8 cellular contexts compared by ENCODE assay signal in genomic region chr10:125059348-125059747, GRCh38.
DNase-seq lines count a peak whose midpoint lies in the region; FAIRE-seq and TF ChIP-seq lines count a peak whose summit lies in the region.
"Not testable (repeated sequence)": the region's sequence is repeated elsewhere in the genome, so short reads cannot be mapped to it uniquely, and the experiment has no call there.

No MANE protein-coding gene starts in this region.

- FAIRE-seq in kidney (lab: Jason Lieb, UNC), result not testable (repeated sequence)

- POLR2A ChIA-PET in AG04450 (lab: Yijun Ruan, JAX), result not testable (repeated sequence)

- H3K36me3 Mint-ChIP-seq in neural crest cell (ENCODE audit: low read depth), result not testable (repeated sequence)

- not testable (repeated sequence) for TF ChIP-seq CTCF in AG04450 (IDR thresholded peaks at IDR 0.05; ENCODE audit: low read depth, low read length); brain microvascular endothelial cell (IDR thresholded peaks at IDR 0.05; ENCODE audit: low read depth, low read length, missing control alignments); esophagus squamous epithelium (IDR thresholded peaks at IDR 0.05); kidney (IDR thresholded peaks at IDR 0.05; ENCODE audit: borderline replicate concordance, extremely low read depth, insufficient read depth); neural crest cell (conservative IDR thresholded peaks at IDR 0.05); sigmoid colon (IDR thresholded peaks at IDR 0.05); thyroid gland (IDR thresholded peaks at IDR 0.05)

- CTCF ChIA-PET in AG04450 (lab: Charles Lee), result interaction anchor here (4.1 kb wide), 1 partner anchor 12 kb away, joined by 62 read pairs; no protein-coding TSS in a partner anchor

- intact Hi-C loops in esophagus squamous epithelium (cut with DNase I); kidney (cut with DNase I): not testable (repeated sequence)
- intact Hi-C loops in sigmoid colon (cut with DNase I), result loop anchor here (5.0 kb wide), 1 partner anchor 88 kb away; no protein-coding TSS in a partner anchor
- intact Hi-C loops in thyroid gland (cut with DNase I), result loop anchor here (5.0 to 10.0 kb wide), 2 partner anchors 103 to 145 kb away; partner anchors contain the start of gene CTBP2

- not testable (repeated sequence) for DNase-seq in AG04450 (ENCODE audit: low read depth, low spot score); brain microvascular endothelial cell; esophagus squamous epithelium (lab: John Stamatoyannopoulos, UW); kidney; neural crest cell (ENCODE audit: low read depth, low spot score); sigmoid colon; thyroid gland

- not testable (repeated sequence) for TF ChIP-seq EP300 in Ishikawa (IDR thresholded peaks at IDR 0.05; ENCODE audit: borderline replicate concordance); sigmoid colon (IDR thresholded peaks at IDR 0.05)

- not testable (repeated sequence) for H3K27me3 ChIP-seq in AG04450 (ENCODE audit: control insufficient read depth, insufficient read depth, low read length); brain microvascular endothelial cell (replicated peaks); esophagus squamous epithelium; sigmoid colon; thyroid gland

- H3K36me3 ChIP-seq in brain microvascular endothelial cell (replicated peaks); esophagus squamous epithelium; kidney (ENCODE audit: control insufficient read depth in 1 of 2, insufficient read depth in 2 of 2, low read length in 2 of 2); sigmoid colon; thyroid gland: not testable (repeated sequence)

- H3K4me3 ChIP-seq in AG04450 (ENCODE audit: low read depth, low read length); brain microvascular endothelial cell (ENCODE audit: low read depth, low read length); esophagus squamous epithelium; kidney (ENCODE audit: low read length in 2 of 2); sigmoid colon; thyroid gland (replicated peaks in 1 of 3): not testable (repeated sequence)

- 91 to 93% methylated on average over 8 of the region's 8 CpGs for WGBS in esophagus squamous epithelium, 2 donors
- WGBS in sigmoid colon, 2 donors, result 94 to 95% methylated on average over 8 of the region's 8 CpGs
- 91 to 94% methylated on average over 8 of the region's 8 CpGs for WGBS in thyroid gland, 2 donors

- H3K9me3 ChIP-seq in AG04450 (ENCODE audit: control insufficient read depth, insufficient read depth, low read length); esophagus squamous epithelium; kidney (ENCODE audit: control insufficient read depth in 1 of 2, low read length in 2 of 2); sigmoid colon; thyroid gland: not testable (repeated sequence)

- not testable (repeated sequence) for TF ChIP-seq POLR2A in esophagus squamous epithelium (IDR thresholded peaks at IDR 0.05); sigmoid colon (IDR thresholded peaks at IDR 0.05); thyroid gland (IDR thresholded peaks at IDR 0.05)

- H3K4me1 ChIP-seq in esophagus squamous epithelium (peaks cover 52 to 97% (median 85%) of the 10 kb centered on the region in 3 donors), kidney (ENCODE audit: control insufficient read depth in 1 of 2, insufficient read depth in 1 of 2, low read depth in 1 of 2, low read length in 2 of 2) (peaks cover 76 to 89% of the 10 kb centered on the region in 2 donors), sigmoid colon (peaks cover 0 to 100% (median 99%) of the 10 kb centered on the region in 4 donors), thyroid gland (peaks cover 93 to 100% of the 10 kb centered on the region in 2 donors)

- not testable (repeated sequence) for H3K27me3 Mint-ChIP-seq in neural crest cell (ENCODE audit: low read depth)

- H3K9me3 Mint-ChIP-seq in neural crest cell, result not testable (repeated sequence)

- H3K4me3 Mint-ChIP-seq in neural crest cell, result peak overlapping the region; percentile 80

- H3K4me1 Mint-ChIP-seq in neural crest cell, result peaks cover 89% of the 10 kb centered on the region

- not testable (repeated sequence) for TF ChIP-seq RAD21 in Ishikawa (IDR thresholded peaks at IDR 0.05; ENCODE audit: low read depth)

- not testable (repeated sequence) for H3K9ac ChIP-seq in kidney (ENCODE audit: low read length in 2 of 2)

- peak overlapping the region; percentile 99 for H3K27ac Mint-ChIP-seq in neural crest cell (ENCODE audit: unreplicated experiment)

- in situ Hi-C loops in brain microvascular endothelial cell (cut with HindIII; ENCODE audit: low pct_ligation_motif_present, low sequenced_read_pairs), result not testable (repeated sequence)

- peak overlapping the region; percentile 67 for H3K27ac ChIP-seq in AG04450 (ENCODE audit: low read depth, low read length)
- H3K27ac ChIP-seq in brain microvascular endothelial cell, result peak overlapping the region; percentile 95
- H3K27ac ChIP-seq in esophagus squamous epithelium, result peak overlapping the region; percentile 26 to 92 (median 90)
- peak overlapping the region; percentile 72 to 90 for H3K27ac ChIP-seq in kidney (ENCODE audit: low read depth in 2 of 2, low read length in 2 of 2)
- H3K27ac ChIP-seq in sigmoid colon, result peak overlapping the region; percentile 78 to 96 (median 88)
- peak overlapping the region; percentile 64 to 94 (median 88) for H3K27ac ChIP-seq in thyroid gland

TF ChIP-seq in Ishikawa, 13 proteins besides CTCF, POLR2A, EP300 and RAD21:
- TF ChIP-seq CEBPB (IDR thresholded peaks at IDR 0.05), result peak; percentile 58; the same call in 1 of the 2 replicates
